21 cellular contexts compared by ENCODE assay signal in the genomic region with DNA sequence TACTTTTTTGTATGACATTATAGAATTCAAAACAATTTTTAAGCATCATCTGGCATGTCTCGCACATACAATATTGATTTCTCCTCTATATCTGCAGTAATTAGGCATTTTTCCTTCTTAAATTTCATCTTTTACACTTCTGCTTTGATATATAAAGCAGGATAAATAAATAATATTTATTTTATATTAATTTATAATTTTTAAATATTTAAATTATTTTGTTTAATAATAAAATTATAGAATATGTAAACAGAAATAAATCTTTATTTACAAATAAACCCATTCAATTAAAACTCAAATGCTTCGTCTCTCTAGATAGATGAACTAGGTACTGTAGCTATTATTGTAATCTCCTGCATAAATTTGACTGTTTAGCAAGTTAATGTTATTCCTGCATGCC.
"Had no signal": no experiment of that assay in that cellular context is flagged by ENCODE, and none has a peak within 500 bp of the region (broad histone marks: within the 10 kb centered on the region; RNA-seq: fewer than 3 reads in every experiment).

No MANE protein-coding gene starts in this region.

- H3K4me3 ChIP-seq: body of pancreas, coronary artery, transverse colon had no signal

- H3K27ac ChIP-seq: body of pancreas, coronary artery, transverse colon had no signal

- H3K4me3 Mint-ChIP-seq: activated B cell treated with CpG ODN at 0.5 μM for 24 hours; activated CD8-positive, alpha-beta T cell treated with anti-CD3 and anti-CD28 coated beads for 36 hours; activated naive CD8-positive, alpha-beta T cell; activated T-cell treated with anti-CD3 and anti-CD28 coated beads, Interleukin-2, amount 50 U/mL, for 72 hours; effector memory CD8-positive, alpha-beta T cell; naive thymus-derived CD4-positive, alpha-beta T cell; T-helper 17 cell had no signal

- H3K9me3 ChIP-seq: body of pancreas, transverse colon had no signal

- FAIRE-seq: endothelial cell of umbilical vein, keratinocyte, urothelium cell line had no signal

- H3K4me1 Mint-ChIP-seq: activated B cell treated with CpG ODN at 0.5 μM for 24 hours; naive thymus-derived CD4-positive, alpha-beta T cell; T-helper 17 cell had no signal

- H3K27me3 Mint-ChIP-seq: activated B cell treated with CpG ODN at 0.5 μM for 24 hours; activated CD8-positive, alpha-beta T cell treated with anti-CD3 and anti-CD28 coated beads for 36 hours; activated naive CD8-positive, alpha-beta T cell; effector memory CD8-positive, alpha-beta T cell; naive thymus-derived CD4-positive, alpha-beta T cell; T-helper 17 cell had no signal

- H3K36me3 ChIP-seq: transverse colon had no signal

- H3K27me3 ChIP-seq: body of pancreas, transverse colon had no signal

- DNase-seq: activated B cell treated with CpG ODN at 0.5 μM for 24 hours; activated CD4-positive, alpha-beta T cell treated with anti-CD3 and anti-CD28 coated beads, Interleukin-2, amount 50 U/mL, for 1 hour; activated CD8-positive, alpha-beta T cell treated with anti-CD3 and anti-CD28 coated beads for 36 hours; activated naive CD4-positive, alpha-beta T cell treated with Interleukin-2 at 50 U/mL for 16 hours; activated T-cell treated with anti-CD3 and anti-CD28 coated beads, Interleukin-2, amount 50 U/mL, for 72 hours; aorta; body of pancreas; effector memory CD8-positive, alpha-beta T cell; foreskin fibroblast; naive thymus-derived CD4-positive, alpha-beta T cell; stimulated activated CD4-positive, alpha-beta T cell treated with anti-CD3 and anti-CD28 coated beads, Interleukin-2, amount 100 ng/mL, for 48 hours; stimulated activated naive CD4-positive, alpha-beta T cell treated with Interleukin-2 at 50 U/mL for 16 hours; T-helper 17 cell; T1000; transverse colon had no signal

- H3K36me3 Mint-ChIP-seq: activated naive CD8-positive, alpha-beta T cell; naive thymus-derived CD4-positive, alpha-beta T cell had no signal

- ATAC-seq: activated CD8-positive, alpha-beta T cell treated with anti-CD3 and anti-CD28 coated beads for 36 hours; activated T-cell treated with anti-CD3 and anti-CD28 coated beads, Interleukin-2, amount 50 U/mL, for 72 hours; body of pancreas; effector memory CD8-positive, alpha-beta T cell; esophagus mucosa; naive thymus-derived CD4-positive, alpha-beta T cell; T-helper 17 cell had no signal

- H3K4me1 ChIP-seq: body of pancreas, transverse colon had no signal
